11 cellular contexts compared by ENCODE assay signal in the genomic region with DNA sequence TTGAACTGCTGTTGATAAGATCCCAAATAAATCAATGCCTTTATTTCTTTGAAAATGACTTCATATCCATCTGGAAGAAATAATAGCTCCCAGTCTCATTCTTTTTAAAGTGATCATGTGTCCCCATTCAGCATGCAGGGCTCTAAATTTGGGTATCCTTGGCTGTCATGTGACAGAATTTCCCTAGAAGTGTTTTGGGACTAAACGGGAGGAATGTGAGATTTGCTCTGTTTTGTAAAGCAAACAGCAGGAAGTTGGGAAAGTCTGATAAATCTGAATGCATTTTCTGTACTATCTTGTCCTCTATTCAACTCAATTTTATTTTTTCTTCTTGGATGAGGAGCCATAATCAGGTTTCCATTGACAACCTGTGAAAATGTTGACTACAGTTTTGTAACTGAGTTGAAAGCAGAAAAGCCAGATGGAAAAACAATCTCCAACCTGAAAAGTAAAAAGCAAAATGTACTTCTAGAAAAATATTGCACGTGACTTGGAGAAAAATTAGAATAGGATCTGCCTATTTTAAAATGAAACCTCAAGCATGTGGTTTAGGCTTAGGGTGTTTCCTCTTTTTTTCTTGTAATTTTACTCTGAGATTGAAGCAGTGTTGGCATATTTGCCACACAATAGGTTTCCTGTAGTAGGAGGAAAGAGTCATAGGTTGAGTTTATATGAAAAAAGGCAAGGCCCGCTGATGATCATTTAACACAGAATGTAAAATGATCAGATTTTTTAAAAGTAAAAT.
DNase-seq lines count a peak whose midpoint lies in the region; ATAC-seq, FAIRE-seq and TF ChIP-seq lines count a peak whose summit lies in the region.
"Had no signal": no experiment of that assay in that cellular context is flagged by ENCODE, and none has a peak within 500 bp of the region (broad histone marks: within the 10 kb centered on the region; RNA-seq: fewer than 3 reads in every experiment).

No MANE protein-coding gene starts in this region.

- peak; percentile 26 for ATAC-seq in omental fat pad (ENCODE audit: low FRiP score)
- no peak for ATAC-seq in HG03039 (IDR thresholded peaks at IDR 0.05; ENCODE audit: unreplicated experiment)
- ATAC-seq in HG02981 (IDR thresholded peaks at IDR 0.05; ENCODE audit: unreplicated experiment), result no peak

- H3K4me3 Mint-ChIP-seq in CD8-positive, alpha-beta memory T cell, result peak overlapping the region in 4 of 7 donors; percentile 2 to 39 (median 6)
- H3K4me3 Mint-ChIP-seq: stimulated activated naive CD8-positive, alpha-beta T cell treated with anti-CD3 and anti-CD28 coated beads, Interleukin-15, Interleukin-2, amounts not matched to agents 100 ng/mL and 50 ng/mL, for 24 hours had no signal

- peak overlapping the region; percentile 36 for H3K4me3 ChIP-seq in CD8-positive, alpha-beta memory T cell (ENCODE audit: low read length)

- H3K27me3 ChIP-seq in CD8-positive, alpha-beta memory T cell (ENCODE audit: insufficient read depth, low read length, poor library complexity, severe bottlenecking), result no peaks in the 10 kb centered on the region

- peak; percentile 8 for FAIRE-seq in endometrium (lab: Jason Lieb, UNC)

- H3K27ac ChIP-seq in CD8-positive, alpha-beta memory T cell (ENCODE audit: low read depth, low read length), result no peak overlapping the region

- peak overlapping the region in 5 of 8 donors; percentile 16 to 72 (median 40) for H3K27ac Mint-ChIP-seq in CD8-positive, alpha-beta memory T cell
- H3K27ac Mint-ChIP-seq: stimulated activated naive CD8-positive, alpha-beta T cell treated with anti-CD3 and anti-CD28 coated beads, Interleukin-15, Interleukin-2, amounts not matched to agents 100 ng/mL and 50 ng/mL, for 24 hours had no signal

- POLR2A ChIA-PET in CD8-positive, alpha-beta memory T cell (lab: Charles Lee), result no interaction called here

- no peaks in the 10 kb centered on the region for H3K36me3 Mint-ChIP-seq in CD8-positive, alpha-beta memory T cell

- H3K9me3 ChIP-seq in CD8-positive, alpha-beta memory T cell (ENCODE audit: low read length), result no peaks in the 10 kb centered on the region

- H3K4me1 ChIP-seq in CD8-positive, alpha-beta memory T cell (ENCODE audit: insufficient read depth, low read length), result peaks cover 58% of the 10 kb centered on the region

- CTCF ChIA-PET in CD8-positive, alpha-beta memory T cell (lab: Charles Lee), result no interaction called here

- H3K36me3 ChIP-seq in CD8-positive, alpha-beta memory T cell (ENCODE audit: insufficient read depth, low read length), result no peaks in the 10 kb centered on the region

- H3K4me1 Mint-ChIP-seq in CD8-positive, alpha-beta memory T cell, result peaks cover 16 to 47% (median 30%) of the 10 kb centered on the region in 3 donors

- peak in 1 of 5 donors; percentile 57 for DNase-seq in CD8-positive, alpha-beta memory T cell
- DNase-seq in NOMO-1 (lab: John Stamatoyannopoulos, UW; ENCODE audit: unreplicated experiment in 2 of 2) (peak; percentile 70 to 94), omental fat pad (ENCODE audit: low spot score) (no peak), DMS 273 (lab: John Stamatoyannopoulos, UW; ENCODE audit: unreplicated experiment) (no peak), superior temporal gyrus (ENCODE audit: extremely low spot score) (no peak)
- DNase-seq: activated gamma-delta T cell treated with Interleukin-2 at 50 U/mL for 16 hours, hypothalamus had no signal

- no peaks in the 10 kb centered on the region for H3K9me3 Mint-ChIP-seq in CD8-positive, alpha-beta memory T cell
- H3K9me3 Mint-ChIP-seq: stimulated activated naive CD8-positive, alpha-beta T cell treated with anti-CD3 and anti-CD28 coated beads, Interleukin-15, Interleukin-2, amounts not matched to agents 100 ng/mL and 50 ng/mL, for 24 hours had no signal

- no peaks in the 10 kb centered on the region for H3K27me3 Mint-ChIP-seq in CD8-positive, alpha-beta memory T cell
- H3K27me3 Mint-ChIP-seq: stimulated activated naive CD8-positive, alpha-beta T cell treated with anti-CD3 and anti-CD28 coated beads, Interleukin-15, Interleukin-2, amounts not matched to agents 100 ng/mL and 50 ng/mL, for 24 hours had no signal

- no peak for TF ChIP-seq CTCF in omental fat pad (IDR thresholded peaks at IDR 0.05)

Comparison
In these comparisons a context has a peak if more than half of its experiments do, and no peak if none do; other contexts are left out.
1. DNase-seq: peak in NOMO-1 (2 of 2); none in omental fat pad (single experiment), DMS 273 (single experiment) and superior temporal gyrus (single experiment).